8 cellular contexts compared by ENCODE assay signal in genomic region chr20:35329435-35330139, GRCh38. TPM values are rescaled to one million over a fixed set of nuclear protein-coding genes. Genes with fewer than 3 reads are reported as not detected.
DNase-seq lines count a peak whose midpoint lies in the region; ATAC-seq, FAIRE-seq and TF ChIP-seq lines count a peak whose summit lies in the region.

No MANE protein-coding gene starts in this region.

- H3K36me3 ChIP-seq in Caco-2 (ENCODE audit: control insufficient read depth, insufficient read depth, low read length) (no peaks in the 10 kb centered on the region), SJCRH30 (no peaks in the 10 kb centered on the region), bronchial epithelial cell (ENCODE audit: control insufficient read depth, insufficient read depth, low read length) (peaks cover 2% of the 10 kb centered on the region), neuronal stem cell (replicated peaks in 1 of 2; ENCODE audit: control insufficient read depth in 2 of 2, insufficient read depth in 2 of 2, low read length in 2 of 2) (no peaks in the 10 kb centered on the region)

- H3K27me3 ChIP-seq in Caco-2 (replicated peaks; ENCODE audit: control insufficient read depth, insufficient read depth, low read length), result no peaks in the 10 kb centered on the region
- no peaks in the 10 kb centered on the region for H3K27me3 ChIP-seq in SJCRH30
- no peaks in the 10 kb centered on the region for H3K27me3 ChIP-seq in bronchial epithelial cell (ENCODE audit: control insufficient read depth, insufficient read depth, low read length)
- H3K27me3 ChIP-seq in neuronal stem cell (ENCODE audit: control insufficient read depth in 3 of 3, insufficient read depth in 3 of 3, low read depth in 1 of 3, low read length in 3 of 3), result no peaks in the 10 kb centered on the region

- no peak overlapping the region for H3K4me3 Mint-ChIP-seq in Caco-2 (ENCODE audit: unreplicated experiment)

- DNase-seq in Caco-2 (peak; percentile 91 to 93), HFF-Myc (ENCODE audit: extremely low read depth, low read depth) (no peak), SJCRH30 (peak; percentile 81 to 86), bronchial epithelial cell (ENCODE audit: low read depth) (peak; percentile 59), neuronal stem cell (ENCODE audit: low spot score) (peak; percentile 14), middle frontal gyrus (ENCODE audit: extremely low spot score, low spot score) (no peak), GF-D8 (lab: John Stamatoyannopoulos, UW) (no peak)

- H3K23ac ChIP-seq in neuronal stem cell (ENCODE audit: low read depth, low read length, poor library complexity), result no peak overlapping the region

- H3K9me3 Mint-ChIP-seq in Caco-2 (ENCODE audit: unreplicated experiment), result no peaks in the 10 kb centered on the region

- CTCF ChIA-PET in Caco-2 (lab: Charles Lee), result interaction anchor here (0.5 to 4.8 kb wide), 27 partner anchors 9 to 560 kb away, joined by 3 to 167 read pairs (median 4); partner anchors contain the start of genes EDEM2, EIF6 and MMP24

- FAIRE-seq in bronchial epithelial cell (lab: Jason Lieb, UNC), result no peak

- H3K27ac ChIP-seq in SJCRH30, result peak overlapping the region; percentile 14; the same call in 1 of the 2 replicates
- no peak overlapping the region for H3K27ac ChIP-seq in neuronal stem cell (replicated peaks; ENCODE audit: low read length)

- H2BK15ac ChIP-seq in neuronal stem cell (ENCODE audit: low read length), result no peak overlapping the region

- POLR2A ChIA-PET in Caco-2 (lab: Charles Lee), result interaction anchor here (1.1 kb wide), 1 partner anchor 125 kb away, joined by 3 read pairs; no protein-coding TSS in a partner anchor

- H3K27me3 Mint-ChIP-seq in Caco-2 (ENCODE audit: insufficient read depth, unreplicated experiment), result no peaks in the 10 kb centered on the region

- intact Hi-C loops in Caco-2 (cut with micrococcal nuclease; ENCODE audit: unreplicated experiment), result loop anchor here (1.0 to 10.0 kb wide), 2 partner anchors 25 to 285 kb away; partner anchors contain the start of gene SPAG4

- no peak overlapping the region for H2AK5ac ChIP-seq in neuronal stem cell (ENCODE audit: low read depth, low read length)

- no peak overlapping the region for H3K14ac ChIP-seq in neuronal stem cell (ENCODE audit: low read length)

- H4K91ac ChIP-seq in neuronal stem cell (ENCODE audit: low read depth, low read length, poor library complexity), result no peak overlapping the region

- H3K36me3 Mint-ChIP-seq in Caco-2 (ENCODE audit: insufficient read depth, unreplicated experiment), result no peaks in the 10 kb centered on the region

- no CpG with 5 or more reads among the region's 4 CpGs for WGBS in neuronal stem cell (ENCODE audit: extremely low coverage in 2 of 2, insufficient read length in 2 of 2, insufficient replicate concordance in 1 of 2), 2 donors

- no peak overlapping the region for H3K4me2 ChIP-seq in neuronal stem cell (ENCODE audit: insufficient read depth, low read length, poor library complexity, severe bottlenecking)

- peak; percentile 92 to 99 for TF ChIP-seq CTCF in Caco-2 (IDR thresholded peaks at IDR 0.05; ENCODE audit: insufficient read depth in 1 of 2, low read depth in 1 of 2, low read length in 1 of 2, severe bottlenecking in 1 of 2, unreplicated experiment in 1 of 2)
- peak; percentile 85 for TF ChIP-seq CTCF in HFF-Myc (IDR thresholded peaks at IDR 0.05; ENCODE audit: low read depth, low read length, missing control alignments)
- peak; percentile 75 for TF ChIP-seq CTCF in bronchial epithelial cell (IDR thresholded peaks at IDR 0.05; ENCODE audit: insufficient read depth, low read length, severe bottlenecking)

- no peaks in the 10 kb centered on the region for H3K9me3 ChIP-seq in Caco-2
- H3K9me3 ChIP-seq in SJCRH30 (replicated peaks), result no peaks in the 10 kb centered on the region
- no peaks in the 10 kb centered on the region for H3K9me3 ChIP-seq in neuronal stem cell (replicated peaks in 1 of 2; ENCODE audit: control insufficient read depth in 2 of 2, insufficient read depth in 1 of 2, low read depth in 1 of 2, low read length in 2 of 2)

- H3K4me3 ChIP-seq in Caco-2 (ENCODE audit: low read depth, low read length), result no peak overlapping the region
- H3K4me3 ChIP-seq in HFF-Myc (replicated peaks; ENCODE audit: low read depth, low read length), result no peak overlapping the region
- no peak overlapping the region for H3K4me3 ChIP-seq in SJCRH30
- H3K4me3 ChIP-seq in bronchial epithelial cell (ENCODE audit: low read depth, low read length), result no peak overlapping the region
- H3K4me3 ChIP-seq in neuronal stem cell (ENCODE audit: low read length in 2 of 2), result no peak overlapping the region

- H3K18ac ChIP-seq in neuronal stem cell (ENCODE audit: low read length), result no peak overlapping the region

- H3K4me1 Mint-ChIP-seq in Caco-2 (ENCODE audit: low read depth, unreplicated experiment), result peaks cover 32% of the 10 kb centered on the region

- H4K8ac ChIP-seq in neuronal stem cell (ENCODE audit: low read depth, low read length), result no peak overlapping the region

- H3K4me1 ChIP-seq in Caco-2 (peaks cover 55% of the 10 kb centered on the region), SJCRH30 (peaks cover 10% of the 10 kb centered on the region), neuronal stem cell (ENCODE audit: control insufficient read depth in 2 of 2, insufficient read depth in 1 of 2, low read depth in 1 of 2, low read length in 2 of 2) (peaks cover 4 to 13% of the 10 kb centered on the region in 2 donors)

- ATAC-seq in HG03095 (IDR thresholded peaks at IDR 0.05; ENCODE audit: unreplicated experiment), result no peak

- no TSS peak for BruUV-seq in Caco-2 (replicated peaks; lab: Mats Ljungman, UMichigan)

- no peaks in the 10 kb centered on the region for H3K79me1 ChIP-seq in neuronal stem cell (ENCODE audit: low read depth, low read length)

- no peak overlapping the region for H2BK12ac ChIP-seq in neuronal stem cell (ENCODE audit: low read length)

- H2BK120ac ChIP-seq in neuronal stem cell (ENCODE audit: low read depth, low read length), result no peak overlapping the region

- no peak overlapping the region for H3K9ac ChIP-seq in neuronal stem cell (ENCODE audit: low read depth, low read length, poor library complexity)

- H2BK5ac ChIP-seq in neuronal stem cell (ENCODE audit: low read length), result no peak overlapping the region

- no peak overlapping the region for H3K4ac ChIP-seq in neuronal stem cell (ENCODE audit: low read length)

- peak overlapping the region; percentile 69 for H3K27ac Mint-ChIP-seq in Caco-2 (ENCODE audit: unreplicated experiment)

- no peak overlapping the region for H2AFZ ChIP-seq in neuronal stem cell (ENCODE audit: low read length)

RNA-seq across cellular contexts. Expression of gene FAM83C, which starts 37.4 kb away (rescaled TPM):
- total RNA-seq in Caco-2 (2022), result 0.09 TPM in 1 of 2 replicates, not detected in the other
- total RNA-seq in SJCRH30 (2014; rRNA removed; shearing (Covaris generic)), result 0.10 TPM in 1 of 2 replicates, not detected in the other
- total RNA-seq in bronchial epithelial cell, result 0.26 and 0.64 TPM in 2 replicates
- not detected for polyA plus RNA-seq in neuronal stem cell (2013, experiment 1 of 2)
- polyA plus RNA-seq in neuronal stem cell (2013, experiment 2 of 2), result not detected

RNA-seq across cellular contexts. Expression of gene EIF6, which starts 45.0 kb away (rescaled TPM):
- 403 and 420 TPM in 2 replicates for total RNA-seq in Caco-2 (2022)
- total RNA-seq in SJCRH30 (2014; rRNA removed; shearing (Covaris generic)), result 142 and 157 TPM in 2 replicates
- 226 and 370 TPM in 2 replicates for total RNA-seq in bronchial epithelial cell
- polyA plus RNA-seq in neuronal stem cell (2013, experiment 1 of 2), result 62.1 TPM
- 63.4 TPM for polyA plus RNA-seq in neuronal stem cell (2013, experiment 2 of 2)

RNA-seq across cellular contexts. Expression of gene MMP24OS, which starts 51.7 kb away (rescaled TPM):
- 38.8 and 42.3 TPM in 2 replicates for total RNA-seq in Caco-2 (2022)
- 19.6 and 20.4 TPM in 2 replicates for total RNA-seq in SJCRH30 (2014; rRNA removed; shearing (Covaris generic))
- total RNA-seq in bronchial epithelial cell, result 5.0 and 6.9 TPM in 2 replicates
- polyA plus RNA-seq in neuronal stem cell (2013, experiment 1 of 2), result 33.2 TPM
- polyA plus RNA-seq in neuronal stem cell (2013, experiment 2 of 2), result 34.0 TPM

Comparison
In these comparisons a context has a peak if more than half of its experiments do, and no peak if none do; other contexts are left out.
1. DNase-seq: peak in Caco-2 (2 of 2), SJCRH30 (2 of 2), bronchial epithelial cell (single experiment) and neuronal stem cell (single experiment); none in HFF-Myc (single experiment), middle frontal gyrus (single experiment) and GF-D8 (single experiment).
2. Peak in every context shown above with its lines, with median percentiles within 50 percentile points of each other: CTCF ChIP-seq.